Comparison of ENCODE assay signal across 23 cellular contexts in the genomic region with DNA sequence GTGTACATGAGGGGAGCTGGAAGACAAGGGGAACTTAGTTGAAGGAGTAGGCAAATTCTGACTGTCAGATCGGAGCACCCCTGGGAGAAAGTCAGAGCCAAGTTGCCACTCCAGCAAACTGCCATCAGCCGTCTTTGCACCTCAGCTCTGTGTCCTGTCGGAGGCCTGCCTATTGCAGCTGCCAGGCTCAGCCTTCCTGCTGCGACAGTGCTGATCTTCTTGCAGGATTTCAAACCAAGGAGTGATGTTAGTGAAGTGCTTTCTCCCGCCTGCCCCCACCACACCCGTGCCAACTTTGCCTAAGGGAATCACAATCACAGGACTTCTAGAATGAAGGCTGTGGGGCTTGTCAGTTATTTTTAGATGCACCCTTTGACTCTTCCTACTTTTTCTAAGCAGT.
DNase-seq lines count a peak whose midpoint lies in the region; ATAC-seq, FAIRE-seq and TF ChIP-seq lines count a peak whose summit lies in the region.
"Had no signal": no experiment of that assay in that cellular context is flagged by ENCODE, and none has a peak within 500 bp of the region (broad histone marks: within the 10 kb centered on the region; RNA-seq: fewer than 3 reads in every experiment).

No MANE protein-coding gene starts in this region.

- TF ChIP-seq EP300 in H1 (IDR thresholded peaks at IDR 0.05; ENCODE audit: borderline replicate concordance in 1 of 2, low read depth in 2 of 2, low read length in 2 of 2), result no peak

- no peak for TF ChIP-seq RAD21 in H1 (IDR thresholded peaks at IDR 0.05 in 1 of 2, conservative IDR thresholded peaks at IDR 0.05 in 1 of 2; ENCODE audit: low read depth in 2 of 2, low read length in 2 of 2)

- H3K79me1 ChIP-seq in H1 (ENCODE audit: low read depth, low read length) (no peaks in the 10 kb centered on the region), mesendoderm (ENCODE audit: low read length) (no peaks in the 10 kb centered on the region)

- FAIRE-seq in H1 (lab: Jason Lieb, UNC), result no peak
- FAIRE-seq: GM18507, HTR-8/SVneo, K562 had no signal

- no peak overlapping the region for H2BK120ac ChIP-seq in H1 (replicated peaks; ENCODE audit: low read depth, low read length)
- H2BK120ac ChIP-seq in mesendoderm (ENCODE audit: low read depth, low read length), result no peak overlapping the region

- H3K4me1 ChIP-seq in H1 (replicated peaks in 1 of 4; ENCODE audit: control insufficient read depth in 3 of 4, insufficient read depth in 4 of 4, low read length in 3 of 4) (no peaks in the 10 kb centered on the region), mesendoderm (ENCODE audit: control insufficient read depth, low read depth, low read length) (no peaks in the 10 kb centered on the region), aorta (ENCODE audit: control insufficient read depth in 1 of 2, insufficient read depth in 2 of 2, low read length in 2 of 2) (no peaks in the 10 kb centered on the region)
- H3K4me1 ChIP-seq: SJCRH30 had no signal

- H2BK5ac ChIP-seq in H1 (ENCODE audit: low read depth, low read length), result no peak overlapping the region
- no peak overlapping the region for H2BK5ac ChIP-seq in mesendoderm (ENCODE audit: low read length)

- H2BK20ac ChIP-seq in H1 (ENCODE audit: low read length), result no peak overlapping the region

- H3K4me3 Mint-ChIP-seq in activated CD4-positive, alpha-beta memory T cell treated with anti-CD3 and anti-CD28 coated beads for 36 hours, result no peak overlapping the region
- H3K4me3 Mint-ChIP-seq: CD14-positive monocyte; CD8-positive, alpha-beta memory T cell; H9 had no signal

- H3K9ac ChIP-seq in H1 (replicated peaks in 1 of 4; ENCODE audit: extremely low read depth in 1 of 4, low read depth in 3 of 4, low read length in 3 of 4) (no peak overlapping the region), mesendoderm (ENCODE audit: low read length) (no peak overlapping the region)

- no peak for ATAC-seq in aorta (ENCODE audit: low FRiP score)
- ATAC-seq: K562, Panc1 had no signal

- DNase-seq in COLO829 (ENCODE audit: low spot score) (peak; percentile 28), H1 (ENCODE audit: low read depth in 1 of 2, low spot score in 2 of 2) (no peak), mesendoderm (peak; percentile 10), C1 segment of cervical spinal cord (lab: John Stamatoyannopoulos, UW) (no peak), aorta (no peak)
- DNase-seq in activated CD4-positive, alpha-beta memory T cell treated with anti-CD3 and anti-CD28 coated beads for 36 hours, result no peak
- DNase-seq: CD8-positive, alpha-beta memory T cell; H9; MV-4-11; NCI-H1105; NCI-H1436 treated with DMSO at 0.1 percent for 48 hours; NCI-H187 treated with DMSO at 0.1 percent for 48 hours; NCI-H2171 treated with DMSO at 0.1 percent for 48 hours; NCI-H446; NCI-H524 treated with DMSO at 0.1 percent for 48 hours; NCI-H82; SJCRH30 had no signal

- POLR2A ChIA-PET in H1 (lab: Charles Lee; ENCODE audit: partially characterized antibody), result no interaction called here
- POLR2A ChIA-PET in activated CD4-positive, alpha-beta memory T cell treated with anti-CD3 and anti-CD28 coated beads for 36 hours (lab: Charles Lee), result no interaction called here

- H4K20me1 ChIP-seq in H1 (replicated peaks in 1 of 2; ENCODE audit: control insufficient read depth in 1 of 2, insufficient read depth in 2 of 2, low read length in 2 of 2), result no peaks in the 10 kb centered on the region

- no peak overlapping the region for H4K5ac ChIP-seq in H1 (ENCODE audit: insufficient read length, low read depth, low read length)
- H4K5ac ChIP-seq in mesendoderm (ENCODE audit: low read length), result no peak overlapping the region

- H3K14ac ChIP-seq in H1 (ENCODE audit: insufficient read length), result no peak overlapping the region

- H3K4me3 ChIP-seq in H1 (ENCODE audit: extremely low read depth in 1 of 4, insufficient read depth in 2 of 4, low read depth in 3 of 4, low read length in 4 of 4) (no peak overlapping the region), mesendoderm (ENCODE audit: low read length) (no peak overlapping the region), aorta (ENCODE audit: low read length in 2 of 2) (no peak overlapping the region)
- H3K4me3 ChIP-seq: K562, SJCRH30 had no signal

- H3K36me3 ChIP-seq in H1 (ENCODE audit: control insufficient read depth in 2 of 4, insufficient read depth in 4 of 4, low read length in 3 of 4) (no peaks in the 10 kb centered on the region; a peak in 1 of 8 replicates), mesendoderm (ENCODE audit: control insufficient read depth, insufficient read depth, low read length) (no peaks in the 10 kb centered on the region), aorta (ENCODE audit: control insufficient read depth in 1 of 2, insufficient read depth in 2 of 2, low read length in 1 of 2) (no peaks in the 10 kb centered on the region)
- H3K36me3 ChIP-seq: SJCRH30 had no signal

- H3K18ac ChIP-seq in H1 (ENCODE audit: extremely low read depth, low read length) (no peak overlapping the region), mesendoderm (ENCODE audit: low read length) (no peak overlapping the region)

- peaks cover 1% of the 10 kb centered on the region for H3K4me1 Mint-ChIP-seq in activated CD4-positive, alpha-beta memory T cell treated with anti-CD3 and anti-CD28 coated beads for 36 hours (ENCODE audit: low read depth)
- H3K4me1 Mint-ChIP-seq: H9 had no signal

- H3K4me2 ChIP-seq in H1 (ENCODE audit: insufficient read depth in 1 of 2, low read depth in 2 of 2, low read length in 2 of 2) (no peak overlapping the region), mesendoderm (ENCODE audit: low read length) (no peak overlapping the region)

- H2BK15ac ChIP-seq in H1 (ENCODE audit: low read length) (no peak overlapping the region), mesendoderm (replicated peaks; ENCODE audit: low read depth) (no peak overlapping the region)

- H3K27ac Mint-ChIP-seq in activated CD4-positive, alpha-beta memory T cell treated with anti-CD3 and anti-CD28 coated beads for 36 hours, result no peak overlapping the region
- H3K27ac Mint-ChIP-seq: CD14-positive monocyte had no signal

- WGBS in H1 (ENCODE audit: extremely low coverage in 1 of 2, insufficient coverage in 1 of 2, insufficient read length in 1 of 2, insufficient replicate concordance in 2 of 2, low coverage in 1 of 2, low lambda C conversion rate in 2 of 2, missing lambda C conversion rate in 1 of 2), 2 experiments, result 92% methylated on average over 6 of the region's 6 CpGs; no CpG with 5 or more reads in 1 of the 2 experiments
- no CpG with 5 or more reads among the region's 6 CpGs for WGBS in mesendoderm (ENCODE audit: extremely low coverage, insufficient coverage, low lambda C conversion rate)
- WGBS in aorta, 2 donors, result 85 to 89% methylated on average over 6 of the region's 6 CpGs

- H3K23ac ChIP-seq in H1 (ENCODE audit: insufficient read length) (no peak overlapping the region), mesendoderm (ENCODE audit: low read length) (no peak overlapping the region)

- peak overlapping the region; percentile 65; the same call in 1 of the 2 replicates for H2AFZ ChIP-seq in H1 (ENCODE audit: low read length)

- TF ChIP-seq CTCF in C4-2B (conservative IDR thresholded peaks at IDR 0.05) (no peak), H1 (IDR thresholded peaks at IDR 0.05; ENCODE audit: control extremely low read depth in 1 of 3, insufficient read depth in 1 of 3, low read depth in 1 of 3, low read length in 3 of 3) (no peak)

- no peak overlapping the region for H2BK12ac ChIP-seq in H1 (ENCODE audit: low read depth, low read length)

- intact Hi-C loops in activated CD4-positive, alpha-beta memory T cell treated with anti-CD3 and anti-CD28 coated beads for 36 hours (cut with micrococcal nuclease), result no loop called here
- intact Hi-C loops in aorta (cut with DNase I), result loop anchor here in 1 of 2 donors (5.0 kb wide), 1 partner anchor 521 kb away; no protein-coding TSS in a partner anchor

- H3K27ac ChIP-seq in C4-2B (peak overlapping the region; percentile 34), H1 (ENCODE audit: low read depth, low read length) (no peak overlapping the region), mesendoderm (ENCODE audit: low read depth, low read length) (no peak overlapping the region), aorta (ENCODE audit: low read depth in 1 of 2, low read length in 2 of 2) (no peak overlapping the region)
- H3K27ac ChIP-seq: SJCRH30 had no signal

- H3K27me3 Mint-ChIP-seq in activated CD4-positive, alpha-beta memory T cell treated with anti-CD3 and anti-CD28 coated beads for 36 hours, result no peaks in the 10 kb centered on the region

- H3K9me3 Mint-ChIP-seq in activated CD4-positive, alpha-beta memory T cell treated with anti-CD3 and anti-CD28 coated beads for 36 hours, result no peaks in the 10 kb centered on the region
- H3K9me3 Mint-ChIP-seq: CD14-positive monocyte, H9 had no signal

- no peaks in the 10 kb centered on the region for H3K23me2 ChIP-seq in H1 (ENCODE audit: low read depth, low read length)

- H3K56ac ChIP-seq in H1 (replicated peaks; ENCODE audit: insufficient read length, low read depth, low read length) (no peak overlapping the region), mesendoderm (ENCODE audit: low read length) (peak overlapping the region; percentile 40)

- H4K91ac ChIP-seq in H1 (replicated peaks; ENCODE audit: insufficient read length, low read length), result no peak overlapping the region

- H3K36me3 Mint-ChIP-seq in activated CD4-positive, alpha-beta memory T cell treated with anti-CD3 and anti-CD28 coated beads for 36 hours, result no peaks in the 10 kb centered on the region
- H3K36me3 Mint-ChIP-seq: CD14-positive monocyte; CD8-positive, alpha-beta memory T cell had no signal

- H3K27me3 ChIP-seq in H1 (replicated peaks in 1 of 4; ENCODE audit: control insufficient read depth in 3 of 4, extremely low read depth in 1 of 4, insufficient read depth in 3 of 4, low read length in 3 of 4) (no peaks in the 10 kb centered on the region), mesendoderm (ENCODE audit: insufficient read depth, low read length, poor library complexity) (no peaks in the 10 kb centered on the region), aorta (ENCODE audit: control insufficient read depth in 1 of 2, insufficient read depth in 2 of 2, low read length in 1 of 2) (no peaks in the 10 kb centered on the region)
- H3K27me3 ChIP-seq: SJCRH30 had no signal

- H3K4ac ChIP-seq in H1 (replicated peaks; ENCODE audit: insufficient read length, low read depth, low read length), result no peak overlapping the region
- no peak overlapping the region for H3K4ac ChIP-seq in mesendoderm (ENCODE audit: low read depth, low read length)

- H2AK5ac ChIP-seq in H1 (ENCODE audit: low read depth, low read length), result no peak overlapping the region
- no peak overlapping the region for H2AK5ac ChIP-seq in mesendoderm (ENCODE audit: low read length)

- CTCF ChIA-PET in H1 (lab: Charles Lee; ENCODE audit: partially characterized antibody), result no interaction called here
- CTCF ChIA-PET in activated CD4-positive, alpha-beta memory T cell treated with anti-CD3 and anti-CD28 coated beads for 36 hours (lab: Charles Lee), result interaction anchor here (0.6 kb wide), 1 partner anchor 119 kb away, joined by 5 read pairs; no protein-coding TSS in a partner anchor

- H3K79me2 ChIP-seq in H1 (ENCODE audit: control insufficient read depth in 1 of 2, insufficient read depth in 2 of 2, low read length in 2 of 2), result no peaks in the 10 kb centered on the region
- no peaks in the 10 kb centered on the region for H3K79me2 ChIP-seq in mesendoderm (ENCODE audit: control insufficient read depth, insufficient read depth, low read length)

- H4K8ac ChIP-seq in H1 (ENCODE audit: extremely low read depth, insufficient read depth, low read length), result 0 out of 2 replicates have a peak overlapping the region, but pooled peaks have one; percentile 23
- no peak overlapping the region for H4K8ac ChIP-seq in mesendoderm (ENCODE audit: low read depth, low read length)

- no peaks in the 10 kb centered on the region for H3K9me3 ChIP-seq in H1 (ENCODE audit: insufficient read depth in 2 of 2, low read depth in 1 of 2, low read length in 1 of 2)
- peaks cover 2% of the 10 kb centered on the region for H3K9me3 ChIP-seq in aorta (ENCODE audit: control insufficient read depth, low read length)
- H3K9me3 ChIP-seq: SJCRH30 had no signal

- no peak for TF ChIP-seq POLR2A in H1 (IDR thresholded peaks at IDR 0.05; ENCODE audit: control extremely low read depth in 1 of 2, low read depth in 2 of 2, low read length in 2 of 2)

Comparison
In these comparisons a context has a peak if more than half of its experiments do, and no peak if none do; other contexts are left out.
1. DNase-seq: peak in COLO829 (single experiment) and mesendoderm (single experiment); none in H1 (0 of 2), activated CD4-positive, alpha-beta memory T cell treated with anti-CD3 and anti-CD28 coated beads for 36 hours (single experiment), C1 segment of cervical spinal cord (0 of 14) and aorta (0 of 2).